Comparison of ENCODE assay signal across 28 cellular contexts in the genomic region with DNA sequence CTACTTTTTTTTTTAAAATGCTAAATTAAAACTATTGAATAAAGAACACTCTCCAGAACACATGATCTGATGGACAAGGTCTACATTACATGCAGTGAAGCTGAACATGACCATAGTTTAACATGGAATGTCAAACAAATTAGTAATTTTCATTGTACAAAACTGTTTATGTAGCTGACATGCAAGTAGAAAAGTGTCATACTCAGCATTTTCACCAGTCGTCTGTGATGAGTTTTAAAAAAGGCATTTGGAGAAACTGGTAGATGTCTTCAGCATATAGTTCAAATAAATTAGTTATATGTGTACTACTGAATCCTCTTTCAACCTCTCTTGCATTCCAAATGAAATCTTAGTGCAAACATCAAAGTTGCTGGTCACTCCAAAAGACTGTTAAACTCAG.
"Had no signal": no experiment of that assay in that cellular context is flagged by ENCODE, and none has a peak within 500 bp of the region (broad histone marks: within the 10 kb centered on the region; RNA-seq: fewer than 3 reads in every experiment).

No MANE protein-coding gene starts in this region.

- DNase-seq: cortex of kidney; effector memory CD8-positive, alpha-beta T cell; erythroblast; esophagus squamous epithelium; foreskin melanocyte; glutamatergic neuron; heart right ventricle; hippocampal formation; mesendoderm; midbrain; naive thymus-derived CD4-positive, alpha-beta T cell; nephron progenitor cell; nucleus accumbens; ovary; posterior cingulate gyrus; psoas muscle; right cardiac atrium; stimulated activated CD4-positive, alpha-beta T cell treated with anti-CD3 and anti-CD28 coated beads, Interleukin-15, amount 100 ng/mL, for 24 hours; stimulated activated CD4-positive, alpha-beta T cell treated with anti-CD3 and anti-CD28 coated beads, Interleukin-2, amount 100 ng/mL, for 48 hours; stimulated activated naive B cell treated with anti-CD40 and anti-IgM and Interleukin-4, amounts not matched to agents 10 μg/mL and 1 μg/mL and 100 μg/mL, for 72 hours; upper lobe of left lung had no signal

- H3K4me3 ChIP-seq: esophagus squamous epithelium, heart right ventricle, ovary, psoas muscle, skin epidermis, thoracic aorta, tibial nerve, upper lobe of left lung had no signal

- ATAC-seq: effector memory CD8-positive, alpha-beta T cell; heart right ventricle; left lobe of liver; naive thymus-derived CD4-positive, alpha-beta T cell; psoas muscle; right cardiac atrium; stimulated activated naive B cell treated with anti-CD40 and anti-IgM and Interleukin-4, amounts not matched to agents 10 μg/mL and 1 μg/mL and 100 μg/mL, for 72 hours had no signal

- H3K36me3 ChIP-seq: ovary, upper lobe of left lung had no signal

- FAIRE-seq: endometrium, keratinocyte, urothelium cell line had no signal

- H3K9me3 ChIP-seq: esophagus squamous epithelium, heart right ventricle, ovary, psoas muscle, thoracic aorta, tibial nerve, upper lobe of left lung had no signal

- H3K27me3 ChIP-seq: esophagus squamous epithelium, heart right ventricle, ovary, tibial nerve, upper lobe of left lung had no signal

- H3K4me1 ChIP-seq: esophagus squamous epithelium, psoas muscle, upper lobe of left lung had no signal

- H3K27ac ChIP-seq: esophagus squamous epithelium, heart right ventricle, ovary, psoas muscle, skin epidermis, thoracic aorta, tibial nerve, upper lobe of left lung had no signal
